In genomic region chr7:2525161-2525930, GRCh38 we compare ENCODE assay signal across 16 cellular contexts. TPM values are rescaled to one million over a fixed set of nuclear protein-coding genes. Genes with fewer than 3 reads are reported as not detected.
DNase-seq lines count a peak whose midpoint lies in the region; ATAC-seq, FAIRE-seq and TF ChIP-seq lines count a peak whose summit lies in the region.
"Had no signal": no experiment of that assay in that cellular context is flagged by ENCODE, and none has a peak within 500 bp of the region (broad histone marks: within the 10 kb centered on the region; RNA-seq: fewer than 3 reads in every experiment).

No MANE protein-coding gene starts in this region.

- CTCF ChIA-PET in OCI-LY7 (lab: Charles Lee; ENCODE audit: unreplicated experiment): no interaction called here

- peak overlapping the region; percentile 83 for H3K27ac Mint-ChIP-seq in T-helper 17 cell

- DNase-seq in heart left ventricle (peak in 3 of 5 donors; percentile 26 to 68 (median 47)), Right ventricle myocardium inferior (ENCODE audit: missing footprints) (no peak), T-helper 17 cell (peak in 1 of 3 donors; percentile 10), urothelium cell line (ENCODE audit: low spot score) (no peak), OCI-LY7 (ENCODE audit: low spot score) (no peak)
- DNase-seq: activated CD4-positive, CD25-positive, alpha-beta regulatory T cell; NCI-H1436 had no signal

- H4K20me1 ChIP-seq in OCI-LY7 (ENCODE audit: insufficient read depth, low read length): no peaks in the 10 kb centered on the region

- peak overlapping the region; percentile 80 for H3K4me3 Mint-ChIP-seq in T-helper 17 cell

- H3K27me3 ChIP-seq in heart left ventricle (peaks cover 0 to 37% (median 0%) of the 10 kb centered on the region in 9 donors), mucosa of rectum (ENCODE audit: control insufficient read depth in 2 of 2, insufficient read depth in 2 of 2, low read length in 2 of 2) (no peaks in the 10 kb centered on the region)

- ATAC-seq in heart left ventricle: no peak
- no peak for ATAC-seq in Right ventricle myocardium inferior
- no peak for ATAC-seq in T-helper 17 cell
- ATAC-seq in activated CD4-positive, CD25-positive, alpha-beta regulatory T cell treated with anti-CD3 and anti-CD28 coated beads, Interleukin-2, amount 50 U/mL, for 24 hours: no peak
- ATAC-seq in GM21447 (IDR thresholded peaks at IDR 0.05; ENCODE audit: unreplicated experiment): no peak
- ATAC-seq: GM12878 had no signal

- peak; percentile 99 for FAIRE-seq in urothelium cell line (lab: Jason Lieb, UNC)
- FAIRE-seq: GM12878, RCC 7860 had no signal

- no TSS peak for BruUV-seq in OCI-LY7 (replicated peaks; lab: Mats Ljungman, UMichigan)

- no peak overlapping the region for H3K4me2 ChIP-seq in OCI-LY7 (ENCODE audit: low read length)

- H3K9ac ChIP-seq in mucosa of rectum (ENCODE audit: low read depth in 1 of 2, low read length in 2 of 2): peak overlapping the region in 1 of 2 donors; percentile 86

- H3K4me1 Mint-ChIP-seq in T-helper 17 cell: peaks cover 40% of the 10 kb centered on the region

- H3K27me3 Mint-ChIP-seq in T-helper 17 cell: no peaks in the 10 kb centered on the region

- peak overlapping the region in 1 of 12 donors; percentile 9 for H3K4me3 ChIP-seq in heart left ventricle
- H3K4me3 ChIP-seq in mucosa of rectum (ENCODE audit: low read length in 2 of 2): peak overlapping the region in 1 of 2 donors; percentile 27
- no peak overlapping the region for H3K4me3 ChIP-seq in OCI-LY7 (ENCODE audit: low read depth, low read length, poor library complexity, severe bottlenecking)
- H3K4me3 ChIP-seq: GM12878, smooth muscle cell had no signal

- POLR2A ChIA-PET in OCI-LY7 (lab: Charles Lee): no interaction called here

- no peaks in the 10 kb centered on the region for H3K9me2 ChIP-seq in OCI-LY7 (ENCODE audit: insufficient read depth, low read length)

- H3K4me1 ChIP-seq in heart left ventricle: peaks cover 0 to 91% (median 56%) of the 10 kb centered on the region in 12 donors
- H3K4me1 ChIP-seq in mucosa of rectum (ENCODE audit: control insufficient read depth in 2 of 2, insufficient read depth in 2 of 2, low read length in 2 of 2): peaks cover 78 to 87% of the 10 kb centered on the region in 2 donors
- H3K4me1 ChIP-seq in OCI-LY7 (ENCODE audit: insufficient read depth, low read length, poor library complexity, severe bottlenecking): peaks cover 36% of the 10 kb centered on the region

- intact Hi-C loops in heart left ventricle (cut with DNase I): loop anchor here in 1 of 10 donors (2.0 kb wide), 1 partner anchor 45 kb away; no protein-coding TSS in a partner anchor
- intact Hi-C loops in Right ventricle myocardium inferior (cut with DNase I): no loop called here
- intact Hi-C loops in OCI-LY7 (cut with micrococcal nuclease; ENCODE audit: unreplicated experiment): no loop called here

- H3K36me3 Mint-ChIP-seq in T-helper 17 cell (ENCODE audit: low read depth): peaks cover 9% of the 10 kb centered on the region

- TF ChIP-seq CTCF in heart left ventricle (IDR thresholded peaks at IDR 0.05) (no peak), OCI-LY7 (conservative IDR thresholded peaks at IDR 0.05; ENCODE audit: low read length) (no peak)

- 82 to 89% (median 88%) methylated on average over 11 to 45 of the region's 45 CpGs for WGBS in heart left ventricle, 4 donors

- TF ChIP-seq POLR2A in heart left ventricle (IDR thresholded peaks at IDR 0.05): no peak

- peak overlapping the region in 2 of 12 donors; percentile 69 to 84 for H3K27ac ChIP-seq in heart left ventricle
- peak overlapping the region; percentile 98 to 99 for H3K27ac ChIP-seq in mucosa of rectum (ENCODE audit: low read depth in 2 of 2, low read length in 2 of 2)
- H3K27ac ChIP-seq in OCI-LY7 (ENCODE audit: low read depth, low read length, poor library complexity, severe bottlenecking): no peak overlapping the region

- no peaks in the 10 kb centered on the region for H3K79me2 ChIP-seq in OCI-LY7 (ENCODE audit: insufficient read depth, low read depth, low read length)

- peaks cover 0 to 43% (median 33%) of the 10 kb centered on the region in 9 donors for H3K36me3 ChIP-seq in heart left ventricle
- H3K36me3 ChIP-seq in mucosa of rectum (ENCODE audit: control insufficient read depth in 2 of 2, insufficient read depth in 2 of 2, low read length in 2 of 2): peaks cover 18 to 35% of the 10 kb centered on the region in 2 donors
- no peaks in the 10 kb centered on the region for H3K36me3 ChIP-seq in OCI-LY7 (ENCODE audit: insufficient read depth, low read length)

- H3K9me3 ChIP-seq in heart left ventricle (no peaks in the 10 kb centered on the region), T-helper 17 cell (ENCODE audit: control insufficient read depth, low read length, poor library complexity, severe bottlenecking) (no peaks in the 10 kb centered on the region), mucosa of rectum (ENCODE audit: control insufficient read depth in 2 of 2, low read length in 2 of 2) (no peaks in the 10 kb centered on the region), OCI-LY7 (ENCODE audit: low read length) (no peaks in the 10 kb centered on the region)

- no peak overlapping the region for H2AFZ ChIP-seq in OCI-LY7 (ENCODE audit: low read length)

RNA-seq across cellular contexts. Expression of gene LFNG, which starts 5.8 kb away (rescaled TPM):
- total RNA-seq in heart left ventricle: 10 to 100 TPM in 3 of 9 donors, 1 to 10 TPM in 6; 3.1 to 22.8 (median 7.7) TPM
- polyA plus RNA-seq in heart left ventricle: 1 to 10 TPM; 5.4 to 5.7 TPM
- total RNA-seq in Right ventricle myocardium inferior: 6.5 TPM
- total RNA-seq in T-helper 17 cell: 100 to 1,000 TPM; 110 to 116 TPM
- total RNA-seq in OCI-LY7 (2014; rRNA removed; shearing (Covaris generic)): 1.2 and 2.3 TPM in 2 replicates
- total RNA-seq in OCI-LY7 (2022): 1.2 and 2.1 TPM in 2 replicates

RNA-seq across cellular contexts. Expression of gene BRAT1, which starts 30.0 kb away (rescaled TPM):
- total RNA-seq in heart left ventricle (10 to 100 TPM; 10.9 to 27.8 (median 14.9) TPM), Right ventricle myocardium inferior (14.8 TPM), T-helper 17 cell (10 to 100 TPM; 19.5 to 20.5 TPM), OCI-LY7 (2022) (42.2 and 44.7 TPM in 2 replicates)
- polyA plus RNA-seq in heart left ventricle: 10 to 100 TPM; 13.8 to 17.8 TPM
- 50.8 and 52.0 TPM in 2 replicates for total RNA-seq in OCI-LY7 (2014; rRNA removed; shearing (Covaris generic))

RNA-seq across cellular contexts. Expression of gene IQCE, which starts 33.4 kb away (rescaled TPM):
- 10 to 100 TPM in 5 of 9 donors, 1 to 10 TPM in 4; 8.0 to 14.1 (median 10.3) TPM for total RNA-seq in heart left ventricle
- polyA plus RNA-seq in heart left ventricle: 10 to 100 TPM in 1 of 2 donors, 1 to 10 TPM in 1; 5.0 to 10.8 TPM
- 11.5 TPM for total RNA-seq in Right ventricle myocardium inferior
- 1 to 10 TPM; 6.7 to 9.0 TPM for total RNA-seq in T-helper 17 cell
- 3.9 and 6.6 TPM in 2 replicates for total RNA-seq in OCI-LY7 (2014; rRNA removed; shearing (Covaris generic))
- 6.2 and 8.6 TPM in 2 replicates for total RNA-seq in OCI-LY7 (2022)

RNA-seq across cellular contexts. Expression of gene GRIFIN, which starts 49.1 kb away (rescaled TPM):
- total RNA-seq in heart left ventricle (not detected), Right ventricle myocardium inferior (not detected), T-helper 17 cell (not detected), OCI-LY7 (2022) (not detected in 2 replicates)
- polyA plus RNA-seq in heart left ventricle: not detected
- not detected in 2 replicates for total RNA-seq in OCI-LY7 (2014; rRNA removed; shearing (Covaris generic))
- total RNA-seq: dermis microvascular lymphatic vessel endothelial cell, glomerular endothelial cell, GM12878, mesenteric fat pad, smooth muscle cell had no signal
- polyA plus RNA-seq: GM12878, smooth muscle cell had no signal

Comparison
In these comparisons a context has a peak if more than half of its experiments do, and no peak if none do; other contexts are left out.
1. DNase-seq: peak in heart left ventricle (3 of 5); none in Right ventricle myocardium inferior (single experiment), urothelium cell line (single experiment) and OCI-LY7 (single experiment).
2. RNA of gene LFNG, which starts 5.8 kb away (total RNA-seq): 110 to 116 TPM in T-helper 17 cell; 3.1 to 22.8 TPM in heart left ventricle, 6.5 TPM in Right ventricle myocardium inferior (single experiment) and 1.2 to 2.3 TPM in OCI-LY7; every median in the first group is over 4 times any median in the second.